ENCODE assay signal across 6 cellular contexts in genomic region chr19:49422407-49423277, GRCh38. TPM values are rescaled to one million over a fixed set of nuclear protein-coding genes. Genes with fewer than 3 reads are reported as not detected.
DNase-seq lines count a peak whose midpoint lies in the region; ATAC-seq and TF ChIP-seq lines count a peak whose summit lies in the region.

No MANE protein-coding gene starts in this region.

- H3K9me2 ChIP-seq in PC-3 (replicated peaks; ENCODE audit: low read length) = no peaks in the 10 kb centered on the region

- CTCF ChIA-PET in PC-3 (lab: Charles Lee) = no interaction called here

- POLR2A ChIA-PET in PC-3 (lab: Charles Lee; ENCODE audit: unreplicated experiment) = no interaction called here

- no peaks in the 10 kb centered on the region for H3K36me3 ChIP-seq in aorta (ENCODE audit: control insufficient read depth in 1 of 2, insufficient read depth in 2 of 2, low read length in 1 of 2)
- no peaks in the 10 kb centered on the region for H3K36me3 ChIP-seq in PC-3 (ENCODE audit: low read depth, low read length)

- no peaks in the 10 kb centered on the region for H3F3A ChIP-seq in PC-3 (ENCODE audit: low read length, unreplicated experiment)

- 0 out of 2 replicates have a peak overlapping the region, but pooled peaks have one; percentile 7 for H3K4me3 ChIP-seq in HL-60 (replicated peaks; ENCODE audit: insufficient read depth, low read length)
- no peak overlapping the region for H3K4me3 ChIP-seq in aorta (ENCODE audit: low read length in 2 of 2)
- no peak overlapping the region for H3K4me3 ChIP-seq in PC-3 (ENCODE audit: low read length)

- peak; percentile 78 for ATAC-seq in left ventricle myocardium superior
- peak; percentile 54 for ATAC-seq in aorta (ENCODE audit: low FRiP score)
- ATAC-seq in PC-3 = no peak

- peaks cover 70% of the 10 kb centered on the region for H3K27me3 ChIP-seq in HL-60 (ENCODE audit: insufficient read depth, poor library complexity, severe bottlenecking)
- H3K27me3 ChIP-seq in aorta (ENCODE audit: control insufficient read depth in 1 of 2, insufficient read depth in 2 of 2, low read length in 1 of 2) = peaks cover 0 to 5% of the 10 kb centered on the region in 2 donors
- peaks cover 99% of the 10 kb centered on the region for H3K27me3 ChIP-seq in PC-3 (ENCODE audit: low read length)

- H3K79me2 ChIP-seq in PC-3 (ENCODE audit: low read length) = no peaks in the 10 kb centered on the region

- no TSS peak for BruUV-seq in PC-3 (replicated peaks; lab: Mats Ljungman, UMichigan)

- no peak overlapping the region for H3K9ac ChIP-seq in PC-3 (ENCODE audit: low read length)

- peak; percentile 28 for TF ChIP-seq CTCF in HL-60 (IDR thresholded peaks at IDR 0.05; ENCODE audit: insufficient read depth, low read length)
- peak; percentile 15; the same call in 1 of the 2 replicates for TF ChIP-seq CTCF in VCaP (conservative IDR thresholded peaks at IDR 0.05)
- TF ChIP-seq CTCF in PC-3 (conservative IDR thresholded peaks at IDR 0.05; ENCODE audit: low read depth, low read length) = no peak; the same call in 1 of the 2 replicates

- H3K9me3 ChIP-seq in aorta (ENCODE audit: control insufficient read depth, low read length) (no peaks in the 10 kb centered on the region), PC-3 (ENCODE audit: low read length) (no peaks in the 10 kb centered on the region)

- H3K27ac ChIP-seq in HL-60 (replicated peaks) = no peak overlapping the region
- no peak overlapping the region for H3K27ac ChIP-seq in VCaP
- no peak overlapping the region for H3K27ac ChIP-seq in aorta (ENCODE audit: low read depth in 1 of 2, low read length in 2 of 2)
- no peak overlapping the region for H3K27ac ChIP-seq in PC-3 (ENCODE audit: low read length)

- H4K20me1 ChIP-seq in PC-3 (ENCODE audit: low read length) = no peaks in the 10 kb centered on the region

- 2 to 3% methylated on average over 69 of the region's 69 CpGs for WGBS in aorta, 2 donors

- no peak overlapping the region for H3K4me2 ChIP-seq in PC-3 (ENCODE audit: low read length)

- no peak overlapping the region for H2AFZ ChIP-seq in PC-3 (ENCODE audit: low read length)

- peak in 1 of 2 experiments; percentile 51 for DNase-seq in HL-60 (ENCODE audit: low read depth in 1 of 2, low spot score in 1 of 2)
- DNase-seq in left ventricle myocardium superior = peak; percentile 71
- DNase-seq in aorta = peak in 1 of 2 donors; percentile 84
- no peak for DNase-seq in iPS-NIHi7 (ENCODE audit: extremely low spot score)
- no peak for DNase-seq in PC-3

- intact Hi-C loops in left ventricle myocardium superior (cut with micrococcal nuclease) (no loop called here), aorta (cut with DNase I) (no loop called here), PC-3 (cut with micrococcal nuclease) (no loop called here)

- no peaks in the 10 kb centered on the region for H3K4me1 ChIP-seq in aorta (ENCODE audit: control insufficient read depth in 1 of 2, insufficient read depth in 2 of 2, low read length in 2 of 2)
- H3K4me1 ChIP-seq in PC-3 (ENCODE audit: insufficient read depth, low read length) = no peaks in the 10 kb centered on the region

RNA-seq across cellular contexts. Expression of gene PTH2, which starts 0.6 kb away (rescaled TPM):
- total RNA-seq in left ventricle myocardium superior = not detected
- total RNA-seq in aorta = not detected
- polyA plus RNA-seq in aorta = not detected
- total RNA-seq in PC-3 (2014; rRNA removed) = not detected in 2 replicates

RNA-seq across cellular contexts. Expression of gene GFY, which starts 2.5 kb away (rescaled TPM):
- total RNA-seq in left ventricle myocardium superior (not detected), aorta (not detected), PC-3 (2014; rRNA removed) (not detected in 2 replicates)
- polyA plus RNA-seq in aorta = not detected

RNA-seq across cellular contexts. Expression of gene SLC17A7, which starts 18.7 kb away (rescaled TPM):
- 1.4 TPM for total RNA-seq in left ventricle myocardium superior
- total RNA-seq in aorta = 1 to 10 TPM; 1.0 to 4.7 TPM
- polyA plus RNA-seq in aorta = under 1 TPM; 0.15 to 0.50 TPM
- 0.11 TPM in 1 of 2 replicates, not detected in the other for total RNA-seq in PC-3 (2014; rRNA removed)

RNA-seq across cellular contexts. Expression of gene PIH1D1, which starts 29.0 kb away (rescaled TPM):
- total RNA-seq in left ventricle myocardium superior = 29.6 TPM
- total RNA-seq in aorta = 10 to 100 TPM; 45.0 to 74.7 TPM
- polyA plus RNA-seq in aorta = 100 to 1,000 TPM in 1 of 2 donors, 10 to 100 TPM in 1; 53.7 to 124 TPM
- 171 and 200 TPM in 2 replicates for total RNA-seq in PC-3 (2014; rRNA removed)

RNA-seq across cellular contexts. Expression of gene ALDH16A1, which starts 30.4 kb away (rescaled TPM):
- total RNA-seq in left ventricle myocardium superior (11.5 TPM), aorta (10 to 100 TPM; 17.1 to 23.7 TPM), PC-3 (2014; rRNA removed) (not detected in 2 replicates)
- 10 to 100 TPM in 1 of 2 donors, 1 to 10 TPM in 1; 4.8 to 62.4 TPM for polyA plus RNA-seq in aorta
